19 cellular contexts compared by ENCODE assay signal in the genomic region with DNA sequence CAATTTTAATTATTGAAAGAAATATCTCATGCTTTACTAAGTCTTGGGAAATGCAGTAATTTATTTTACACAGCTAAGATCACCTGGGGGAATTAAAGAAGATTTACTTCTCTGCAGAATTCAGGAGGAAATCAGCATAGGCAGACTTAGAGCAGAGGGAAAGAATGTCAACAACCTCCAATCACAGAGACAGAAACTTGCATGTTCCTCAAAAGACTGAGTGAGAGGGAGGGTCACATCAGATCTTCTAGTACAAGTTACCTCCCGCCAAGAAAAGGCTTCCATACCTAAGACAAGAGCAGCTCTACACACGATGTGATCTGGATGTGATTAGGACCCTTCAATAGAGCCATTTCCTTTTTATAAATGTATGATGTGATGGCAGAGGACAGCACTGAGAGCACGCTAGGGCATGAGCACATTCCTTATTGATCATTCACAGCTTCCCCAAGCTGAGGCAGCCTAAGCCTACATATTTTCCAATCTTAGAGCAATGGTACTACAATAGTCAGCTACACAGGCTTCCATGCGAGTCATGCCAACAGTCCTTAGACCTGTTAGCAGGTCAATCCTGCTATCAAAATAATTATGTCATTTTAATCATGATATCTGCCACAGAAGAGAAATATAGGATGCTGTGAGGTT.
"Had no signal": no experiment of that assay in that cellular context is flagged by ENCODE, and none has a peak within 500 bp of the region (broad histone marks: within the 10 kb centered on the region; RNA-seq: fewer than 3 reads in every experiment).

No MANE protein-coding gene starts in this region.

- H3K4me1 Mint-ChIP-seq: activated CD4-positive, alpha-beta T cell treated with anti-CD3 and anti-CD28 coated beads, Interleukin-2, amount 10 ng/mL, durations not matched to agents 7 days and 5 days; activated naive CD8-positive, alpha-beta T cell treated with anti-CD3 and anti-CD28 coated beads, Interleukin-2, amount 10 ng/mL, durations not matched to agents 7 days and 5 days; naive B cell; stimulated activated memory B cell treated with anti-CD40 and anti-IgM and Interleukin-4, amounts not matched to agents 10 μg/mL and 1 μg/mL and 100 μg/mL, for 72 hours had no signal

- H3K27ac ChIP-seq: hepatocyte, lower lobe of right lung, neutrophil, thyroid gland had no signal

- H3K4me3 ChIP-seq: hepatocyte, lower lobe of right lung, thyroid gland had no signal

- H2AFZ ChIP-seq: hepatocyte had no signal

- H3K79me2 ChIP-seq: hepatocyte had no signal

- H3K36me3 Mint-ChIP-seq: activated naive CD8-positive, alpha-beta T cell treated with anti-CD3 and anti-CD28 coated beads, Interleukin-2, amount 10 ng/mL, durations not matched to agents 7 days and 5 days; naive B cell; stimulated activated memory B cell treated with anti-CD40 and anti-IgM and Interleukin-4, amounts not matched to agents 10 μg/mL and 1 μg/mL and 100 μg/mL, for 72 hours had no signal

- H3K4me1 ChIP-seq: lower lobe of right lung, thyroid gland had no signal

- H3K9me3 ChIP-seq: lower lobe of right lung, neutrophil, thyroid gland had no signal

- FAIRE-seq: urothelium cell line had no signal

- H3K27me3 ChIP-seq: hepatocyte, neutrophil, thyroid gland had no signal

- DNase-seq: activated CD4-positive, alpha-beta T cell treated with anti-CD3 and anti-CD28 coated beads, Interleukin-2, amount 10 ng/mL, durations not matched to agents 7 days and 5 days; activated CD4-positive, CD25-positive, alpha-beta regulatory T cell; activated naive CD4-positive, alpha-beta T cell; activated naive CD8-positive, alpha-beta T cell treated with anti-CD3 and anti-CD28 coated beads, Interleukin-2, amount 10 ng/mL, durations not matched to agents 7 days and 5 days; cerebellar nuclear complex; dermis blood vessel endothelial cell; erythroblast; left colon; lower lobe of right lung; naive B cell; posterior cingulate gyrus; retina; stimulated activated CD4-positive, alpha-beta T cell treated with anti-CD3 and anti-CD28 coated beads, Interleukin-2, amount 100 ng/mL, for 48 hours; thyroid gland had no signal

- H3K4me2 ChIP-seq: hepatocyte had no signal

- H3K36me3 ChIP-seq: lower lobe of right lung, neutrophil, thyroid gland had no signal

- H3K9me3 Mint-ChIP-seq: activated CD4-positive, alpha-beta T cell treated with anti-CD3 and anti-CD28 coated beads, Interleukin-2, amount 10 ng/mL, durations not matched to agents 7 days and 5 days; activated naive CD8-positive, alpha-beta T cell treated with anti-CD3 and anti-CD28 coated beads, Interleukin-2, amount 10 ng/mL, durations not matched to agents 7 days and 5 days; stimulated activated memory B cell treated with anti-CD40 and anti-IgM and Interleukin-4, amounts not matched to agents 10 μg/mL and 1 μg/mL and 100 μg/mL, for 72 hours; T-helper 2 cell treated with Interferon-gamma antibody and Interleukin-4, amounts not matched to agents 5 μg/mL and 100 μg/mL, for 36 hours had no signal

- H3K27ac Mint-ChIP-seq: activated CD4-positive, alpha-beta T cell treated with anti-CD3 and anti-CD28 coated beads, Interleukin-2, amount 10 ng/mL, durations not matched to agents 7 days and 5 days; activated naive CD8-positive, alpha-beta T cell treated with anti-CD3 and anti-CD28 coated beads, Interleukin-2, amount 10 ng/mL, durations not matched to agents 7 days and 5 days; naive B cell; stimulated activated memory B cell treated with anti-CD40 and anti-IgM and Interleukin-4, amounts not matched to agents 10 μg/mL and 1 μg/mL and 100 μg/mL, for 72 hours; T-helper 2 cell treated with Interferon-gamma antibody and Interleukin-4, amounts not matched to agents 5 μg/mL and 100 μg/mL, for 36 hours had no signal

- H3K4me3 Mint-ChIP-seq: activated CD4-positive, alpha-beta T cell treated with anti-CD3 and anti-CD28 coated beads, Interleukin-2, amount 10 ng/mL, durations not matched to agents 7 days and 5 days; activated naive CD8-positive, alpha-beta T cell treated with anti-CD3 and anti-CD28 coated beads, Interleukin-2, amount 10 ng/mL, durations not matched to agents 7 days and 5 days; naive B cell; stimulated activated memory B cell treated with anti-CD40 and anti-IgM and Interleukin-4, amounts not matched to agents 10 μg/mL and 1 μg/mL and 100 μg/mL, for 72 hours; T-helper 2 cell treated with Interferon-gamma antibody and Interleukin-4, amounts not matched to agents 5 μg/mL and 100 μg/mL, for 36 hours had no signal

- ATAC-seq: left colon; lower lobe of right lung; stimulated activated memory B cell treated with anti-CD40 and anti-IgM and Interleukin-4, amounts not matched to agents 10 μg/mL and 1 μg/mL and 100 μg/mL, for 72 hours had no signal

- H3K27me3 Mint-ChIP-seq: activated CD4-positive, alpha-beta T cell treated with anti-CD3 and anti-CD28 coated beads, Interleukin-2, amount 10 ng/mL, durations not matched to agents 7 days and 5 days; activated naive CD8-positive, alpha-beta T cell treated with anti-CD3 and anti-CD28 coated beads, Interleukin-2, amount 10 ng/mL, durations not matched to agents 7 days and 5 days; naive B cell; stimulated activated memory B cell treated with anti-CD40 and anti-IgM and Interleukin-4, amounts not matched to agents 10 μg/mL and 1 μg/mL and 100 μg/mL, for 72 hours had no signal
